Comparison of ENCODE assay signal across 8 cellular contexts in genomic region chr12:6850796-6851152, GRCh38. TPM values are rescaled to one million over a fixed set of nuclear protein-coding genes. Genes with fewer than 3 reads are reported as not detected.
A peak's percentile ranks its signal among the peaks of the same experiment; 100 is the strongest.
DNase-seq lines count a peak whose midpoint lies in the region; ATAC-seq and TF ChIP-seq lines count a peak whose summit lies in the region.

No MANE protein-coding gene starts in this region.

- BruUV-seq in Caco-2 (replicated peaks; lab: Mats Ljungman, UMichigan) (TSS peak; percentile 71), OCI-LY7 (replicated peaks; lab: Mats Ljungman, UMichigan) (TSS peak; percentile 83)

- H3K27me3 Mint-ChIP-seq in Caco-2 (ENCODE audit: insufficient read depth, unreplicated experiment) (no peaks in the 10 kb centered on the region), endothelial cell (ENCODE audit: unreplicated experiment) (peaks cover 11% of the 10 kb centered on the region)

- H3K4me1 Mint-ChIP-seq in Caco-2 (ENCODE audit: low read depth, unreplicated experiment) (peaks cover 19% of the 10 kb centered on the region), endothelial cell (ENCODE audit: unreplicated experiment) (peaks cover 31% of the 10 kb centered on the region)

- POLR2A ChIA-PET in Caco-2 (lab: Charles Lee), result interaction anchor here (1.0 to 4.1 kb wide), 19 partner anchors 9 to 317 kb away, joined by 3 to 102 read pairs (median 15); partner anchors contain the start of genes C12orf57, COPS7A, GAPDH and GNB3
- POLR2A ChIA-PET in OCI-LY7 (lab: Charles Lee), result interaction anchor here (0.9 to 6.0 kb wide), 15 partner anchors 7 to 257 kb away, joined by 4 to 101 read pairs (median 5); partner anchors contain the start of genes C12orf57, COPS7A, GNB3 and MLF2

- H3K9me3 ChIP-seq in Caco-2, result no peaks in the 10 kb centered on the region
- H3K9me3 ChIP-seq in OCI-LY7 (ENCODE audit: low read length), result no peaks in the 10 kb centered on the region
- H3K9me3 ChIP-seq in neutrophil, result no peaks in the 10 kb centered on the region

- H3K36me3 ChIP-seq in Caco-2 (ENCODE audit: control insufficient read depth, insufficient read depth, low read length) (peaks cover 7% of the 10 kb centered on the region; the same call in 1 of the 2 replicates), OCI-LY7 (ENCODE audit: insufficient read depth, low read length) (peaks cover 67% of the 10 kb centered on the region), neutrophil (peaks cover 7% of the 10 kb centered on the region)

- DNase-seq in Caco-2 (peak; percentile 90 to 94), OCI-LY7 (ENCODE audit: low spot score) (peak; percentile 31), endothelial cell (ENCODE audit: low spot score) (no peak), iPS-NIHi11 (ENCODE audit: low spot score) (no peak), NCI-H2227 treated with DMSO at 0.1 percent for 48 hours (lab: John Stamatoyannopoulos, UW) (no peak)

- peaks cover 74% of the 10 kb centered on the region for H3K36me3 Mint-ChIP-seq in Caco-2 (ENCODE audit: insufficient read depth, unreplicated experiment)
- peaks cover 38% of the 10 kb centered on the region for H3K36me3 Mint-ChIP-seq in endothelial cell (ENCODE audit: low read depth, unreplicated experiment)

- peak overlapping the region; percentile 41 for H3K4me3 ChIP-seq in Caco-2 (ENCODE audit: low read depth, low read length)
- peak overlapping the region; percentile 93 for H3K4me3 ChIP-seq in OCI-LY7 (ENCODE audit: low read depth, low read length, poor library complexity, severe bottlenecking)
- peak overlapping the region; percentile 95 to 99 for H3K4me3 ChIP-seq in neutrophil (ENCODE audit: low read depth in 1 of 2, low read length in 1 of 2)

- H3K4me1 ChIP-seq in Caco-2, result peaks cover 13% of the 10 kb centered on the region
- H3K4me1 ChIP-seq in OCI-LY7 (ENCODE audit: insufficient read depth, low read length, poor library complexity, severe bottlenecking), result peaks cover 35% of the 10 kb centered on the region
- peaks cover 25 to 40% of the 10 kb centered on the region in 2 experiments for H3K4me1 ChIP-seq in neutrophil (ENCODE audit: control insufficient read depth in 1 of 2, insufficient read depth in 1 of 2, low read depth in 1 of 2, low read length in 1 of 2)

- peaks cover 6% of the 10 kb centered on the region for H4K20me1 ChIP-seq in OCI-LY7 (ENCODE audit: insufficient read depth, low read length)

- H3K4me2 ChIP-seq in OCI-LY7 (ENCODE audit: low read length), result peak overlapping the region; percentile 73

- TF ChIP-seq CTCF in Caco-2 (IDR thresholded peaks at IDR 0.05; ENCODE audit: insufficient read depth in 1 of 2, low read depth in 1 of 2, low read length in 1 of 2, severe bottlenecking in 1 of 2, unreplicated experiment in 1 of 2) (no peak), OCI-LY7 (conservative IDR thresholded peaks at IDR 0.05; ENCODE audit: low read length) (no peak), endothelial cell (IDR thresholded peaks at IDR 0.05; ENCODE audit: unreplicated experiment) (no peak), neutrophil (IDR thresholded peaks at IDR 0.05) (no peak)

- H3K27me3 ChIP-seq in Caco-2 (replicated peaks; ENCODE audit: control insufficient read depth, insufficient read depth, low read length), result no peaks in the 10 kb centered on the region
- H3K27me3 ChIP-seq in neutrophil, result no peaks in the 10 kb centered on the region

- intact Hi-C loops in Caco-2 (cut with micrococcal nuclease; ENCODE audit: unreplicated experiment) (loop anchor here (1.0 kb wide), 3 partner anchors 15 to 161 kb away; partner anchors contain the start of gene ZNF384), OCI-LY7 (cut with micrococcal nuclease; ENCODE audit: unreplicated experiment) (loop anchor here (1.0 to 5.0 kb wide), 2 partner anchors 41 to 122 kb away; partner anchors contain the start of genes EMG1 and PHB2)

- ATAC-seq in GM21515 (IDR thresholded peaks at IDR 0.05; ENCODE audit: unreplicated experiment) (no peak), HG02852 (IDR thresholded peaks at IDR 0.05; ENCODE audit: unreplicated experiment) (no peak)

- peak overlapping the region; percentile 37; the same call in 1 of the 2 replicates for H2AFZ ChIP-seq in OCI-LY7 (ENCODE audit: low read length)

- no peaks in the 10 kb centered on the region for H3K9me2 ChIP-seq in OCI-LY7 (ENCODE audit: insufficient read depth, low read length)

- peaks cover 47% of the 10 kb centered on the region for H3K79me2 ChIP-seq in OCI-LY7 (ENCODE audit: insufficient read depth, low read depth, low read length)

- H3K27ac ChIP-seq in OCI-LY7 (ENCODE audit: low read depth, low read length, poor library complexity, severe bottlenecking) (peak overlapping the region; percentile 86), neutrophil (peak overlapping the region; percentile 89)

- H3K4me3 Mint-ChIP-seq in Caco-2 (ENCODE audit: unreplicated experiment) (peak overlapping the region; percentile 94), endothelial cell (ENCODE audit: unreplicated experiment) (peak overlapping the region; percentile 99)

- H3K27ac Mint-ChIP-seq in Caco-2 (ENCODE audit: unreplicated experiment) (peak overlapping the region; percentile 95), endothelial cell (ENCODE audit: unreplicated experiment) (no peak overlapping the region)

- H3K9me3 Mint-ChIP-seq in Caco-2 (ENCODE audit: unreplicated experiment) (no peaks in the 10 kb centered on the region), endothelial cell (ENCODE audit: unreplicated experiment) (no peaks in the 10 kb centered on the region)

- CTCF ChIA-PET in Caco-2 (lab: Charles Lee), result interaction anchor here (1.5 to 5.2 kb wide), 9 partner anchors 14 to 161 kb away, joined by 3 to 65 read pairs (median 19); partner anchors contain the start of genes MLF2, P3H3, PTMS and SPSB2
- CTCF ChIA-PET in OCI-LY7 (lab: Charles Lee; ENCODE audit: unreplicated experiment), result interaction anchor here (0.5 to 2.9 kb wide), 6 partner anchors 9 to 87 kb away, joined by 3 to 14 read pairs (median 5); partner anchors contain the start of genes GNB3, GPR162 and SPSB2

RNA-seq across cellular contexts. Expression of gene CDCA3, which starts 0.3 kb away (rescaled TPM):
- total RNA-seq in Caco-2 (2022) (147 and 152 TPM in 2 replicates), OCI-LY7 (2022) (151 and 161 TPM in 2 replicates), endothelial cell (ENCODE audit: unreplicated experiment) (6.2 TPM)
- total RNA-seq in OCI-LY7 (2014; rRNA removed; shearing (Covaris generic)), result 160 and 222 TPM in 2 replicates

RNA-seq across cellular contexts. Expression of gene USP5, which starts 1.2 kb away (rescaled TPM):
- total RNA-seq in Caco-2 (2022), result 226 and 230 TPM in 2 replicates
- total RNA-seq in OCI-LY7 (2014; rRNA removed; shearing (Covaris generic)), result 65.9 and 70.4 TPM in 2 replicates
- total RNA-seq in OCI-LY7 (2022), result 112 and 129 TPM in 2 replicates
- total RNA-seq in endothelial cell (ENCODE audit: unreplicated experiment), result 119 TPM

RNA-seq across cellular contexts. Expression of gene GNB3, which starts 10.0 kb away (rescaled TPM):
- 3.9 and 5.1 TPM in 2 replicates for total RNA-seq in Caco-2 (2022)
- total RNA-seq in OCI-LY7 (2014; rRNA removed; shearing (Covaris generic)), result 3.6 and 5.0 TPM in 2 replicates
- 20.4 and 23.7 TPM in 2 replicates for total RNA-seq in OCI-LY7 (2022)
- total RNA-seq in endothelial cell (ENCODE audit: unreplicated experiment), result 9.0 TPM

RNA-seq across cellular contexts. Expression of gene TPI1, which starts 16.6 kb away (rescaled TPM):
- total RNA-seq in Caco-2 (2022) (1,141 and 1,254 TPM in 2 replicates), OCI-LY7 (2022) (519 and 801 TPM in 2 replicates), endothelial cell (ENCODE audit: unreplicated experiment) (356 TPM)
- total RNA-seq in OCI-LY7 (2014; rRNA removed; shearing (Covaris generic)), result 596 and 608 TPM in 2 replicates

RNA-seq across cellular contexts. Expression of gene SPSB2, which starts 22.3 kb away (rescaled TPM):
- total RNA-seq in Caco-2 (2022), result 23.7 and 24.7 TPM in 2 replicates
- 7.8 and 8.3 TPM in 2 replicates for total RNA-seq in OCI-LY7 (2014; rRNA removed; shearing (Covaris generic))
- total RNA-seq in OCI-LY7 (2022), result 8.5 and 10.8 TPM in 2 replicates
- 6.7 TPM for total RNA-seq in endothelial cell (ENCODE audit: unreplicated experiment)

Comparison
In these comparisons a context has a peak if more than half of its experiments do, and no peak if none do; other contexts are left out.
1. DNase-seq: peak in Caco-2 (2 of 2) and OCI-LY7 (single experiment); none in endothelial cell (single experiment), iPS-NIHi11 (single experiment) and NCI-H2227 treated with DMSO at 0.1 percent for 48 hours (single experiment).
2. H3K4me3 ChIP-seq: peak in every context shown above with its lines; median percentile 97 in neutrophil; 93 in OCI-LY7; 41 in Caco-2.
3. RNA of gene CDCA3, which starts 0.3 kb away (total RNA-seq): 151 to 222 TPM in OCI-LY7 and 147 to 152 TPM in Caco-2; 6.2 TPM in endothelial cell (single experiment); every median in the first group is over 10 times any median in the second.